7 cellular contexts compared by ENCODE assay signal in the genomic region with DNA sequence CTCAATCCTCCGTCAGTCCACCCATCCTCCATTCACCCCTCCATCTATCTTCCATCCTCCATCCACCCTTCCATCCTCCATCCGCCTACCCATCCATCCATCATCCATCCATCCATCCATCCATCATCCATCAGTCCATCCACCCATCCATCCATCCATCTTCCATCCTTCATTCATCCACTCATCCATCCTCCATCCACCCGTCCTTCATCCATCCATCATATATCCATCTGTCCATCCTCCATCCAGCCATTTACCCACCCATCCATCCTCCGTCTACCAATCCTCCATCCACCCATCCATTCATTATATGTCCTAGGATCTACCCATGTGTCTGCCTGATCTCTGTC.
DNase-seq lines count a peak whose midpoint lies in the region; ATAC-seq, FAIRE-seq and TF ChIP-seq lines count a peak whose summit lies in the region.
"Not testable (repeated sequence)": the region's sequence is repeated elsewhere in the genome, so short reads cannot be mapped to it uniquely, and the experiment has no call there.

No MANE protein-coding gene starts in this region.

- H3F3A ChIP-seq in DOHH2 (ENCODE audit: control insufficient read depth, insufficient read depth): not testable (repeated sequence)
- peaks cover 12% of the 10 kb centered on the region for H3F3A ChIP-seq in SU-DHL-6 (ENCODE audit: insufficient read depth)

- in situ Hi-C loops in GM12878 (cut with MboI): loop anchor here (10.0 kb wide), 2 partner anchors 121 to 569 kb away; no protein-coding TSS in a partner anchor

- CTCF ChIA-PET in GM12878 (lab: Yijun Ruan, JAX): not testable (repeated sequence)

- SMC1A ChIA-PET in GM12878 (lab: Charles Lee; ENCODE audit: uncharacterized antibody, unreplicated experiment): not testable (repeated sequence)

- H2AFZ ChIP-seq in Karpas-422 (ENCODE audit: low read length); SU-DHL-6 (ENCODE audit: low read depth, low read length, severe bottlenecking); GM12878 (ENCODE audit: control insufficient read depth, low read depth, low read length): not testable (repeated sequence)

- not testable (repeated sequence) for FAIRE-seq in GM12878 (lab: Jason Lieb, UNC)

- H3K4me2 ChIP-seq in DOHH2 (ENCODE audit: low read length) (peak overlapping the region; percentile 69), Karpas-422 (ENCODE audit: low read depth, low read length, poor library complexity, severe bottlenecking) (peak overlapping the region; percentile 41), SU-DHL-6 (ENCODE audit: low read depth, low read length, poor library complexity, severe bottlenecking) (peak overlapping the region; percentile 47)
- not testable (repeated sequence) for H3K4me2 ChIP-seq in GM12878 (ENCODE audit: control insufficient read depth, insufficient read depth)

- POLR2A ChIA-PET in GM12878 (lab: Charles Lee): not testable (repeated sequence)

- H3K9me3 ChIP-seq in DOHH2 (ENCODE audit: control insufficient read depth, insufficient read depth, low read length); Karpas-422 (ENCODE audit: low read length); SU-DHL-6 (ENCODE audit: insufficient read depth, low read length); GM12878 (replicated peaks; ENCODE audit: control insufficient read depth, insufficient read depth, low read length); spleen: not testable (repeated sequence)

- RAD21 ChIA-PET in GM12878 (lab: Charles Lee; ENCODE audit: unreplicated experiment): not testable (repeated sequence)

- intact Hi-C loops in GM12878 (cut with micrococcal nuclease; ENCODE audit: unreplicated experiment): loop anchor here (10.0 kb wide), 1 partner anchor 569 kb away; no protein-coding TSS in a partner anchor
- intact Hi-C loops in spleen (cut with DNase I; ENCODE audit: low total_unique reads): not testable (repeated sequence)

- H3K9ac ChIP-seq in Karpas-422 (ENCODE audit: low read length) (peak overlapping the region; percentile 66), SU-DHL-6 (ENCODE audit: low read length) (peak overlapping the region; percentile 76)
- not testable (repeated sequence) for H3K9ac ChIP-seq in GM12878 (ENCODE audit: control insufficient read depth, insufficient read depth, low read length)

- H3K4me1 Mint-ChIP-seq in glutamatergic neuron (ENCODE audit: low read depth, unreplicated experiment): not testable (repeated sequence)
- H3K4me1 Mint-ChIP-seq in stimulated activated naive CD8-positive, alpha-beta T cell treated with anti-CD3 and anti-CD28 coated beads, Interleukin-15, Interleukin-2, amounts not matched to agents 100 ng/mL and 50 ng/mL, for 24 hours (ENCODE audit: low read depth): peaks cover 22% of the 10 kb centered on the region

- not testable (repeated sequence) for DNase-seq in Karpas-422; GM12878 (ENCODE audit: low read depth, low spot score); glutamatergic neuron; spleen

- H3K27ac Mint-ChIP-seq in glutamatergic neuron (ENCODE audit: unreplicated experiment): peak overlapping the region; percentile 46
- H3K27ac Mint-ChIP-seq in stimulated activated naive CD8-positive, alpha-beta T cell treated with anti-CD3 and anti-CD28 coated beads, Interleukin-15, Interleukin-2, amounts not matched to agents 100 ng/mL and 50 ng/mL, for 24 hours: peak overlapping the region; percentile 4

- BruUV-seq in GM12878 (replicated peaks; lab: Mats Ljungman, UMichigan): not testable (repeated sequence)

- peaks cover 15% of the 10 kb centered on the region for H3K36me3 Mint-ChIP-seq in glutamatergic neuron (ENCODE audit: unreplicated experiment)
- H3K36me3 Mint-ChIP-seq in stimulated activated naive CD8-positive, alpha-beta T cell treated with anti-CD3 and anti-CD28 coated beads, Interleukin-15, Interleukin-2, amounts not matched to agents 100 ng/mL and 50 ng/mL, for 24 hours (ENCODE audit: low read depth): not testable (repeated sequence)

- peaks cover 25% of the 10 kb centered on the region for H3K9me3 Mint-ChIP-seq in glutamatergic neuron (ENCODE audit: unreplicated experiment)
- H3K9me3 Mint-ChIP-seq in stimulated activated naive CD8-positive, alpha-beta T cell treated with anti-CD3 and anti-CD28 coated beads, Interleukin-15, Interleukin-2, amounts not matched to agents 100 ng/mL and 50 ng/mL, for 24 hours: not testable (repeated sequence)

- not testable (repeated sequence) for H4K20me1 ChIP-seq in DOHH2 (ENCODE audit: control insufficient read depth, insufficient read depth, low read depth, low read length); Karpas-422 (ENCODE audit: insufficient read depth, low read depth, low read length); SU-DHL-6 (ENCODE audit: low read depth, low read length); GM12878 (ENCODE audit: control insufficient read depth, insufficient read depth)

- not testable (repeated sequence) for TF ChIP-seq EP300 in GM12878 (IDR thresholded peaks at IDR 0.05; ENCODE audit: borderline replicate concordance in 1 of 2, control insufficient read depth in 1 of 2, low read depth in 2 of 2, low read length in 2 of 2)

- ATAC-seq in GM12878: not testable (repeated sequence)

- H3K4me1 ChIP-seq in DOHH2 (ENCODE audit: control insufficient read depth, low read length) (peaks cover 63% of the 10 kb centered on the region), Karpas-422 (ENCODE audit: low read length) (peaks cover 43% of the 10 kb centered on the region), GM12878 (ENCODE audit: control insufficient read depth, insufficient read depth, low read length) (peaks cover 36% of the 10 kb centered on the region), spleen (peaks cover 0 to 11% (median 0%) of the 10 kb centered on the region in 6 donors)

- WGBS in GM12878 (ENCODE audit: insufficient coverage, insufficient replicate concordance, low lambda C conversion rate, missing lambda C conversion rate): 74% methylated on average over 4 of the region's 4 CpGs
- 89 to 93% (median 90%) methylated on average over 4 of the region's 4 CpGs for WGBS in spleen, 5 donors

- H3K27me3 Mint-ChIP-seq in glutamatergic neuron (ENCODE audit: unreplicated experiment): peaks cover 12% of the 10 kb centered on the region
- not testable (repeated sequence) for H3K27me3 Mint-ChIP-seq in stimulated activated naive CD8-positive, alpha-beta T cell treated with anti-CD3 and anti-CD28 coated beads, Interleukin-15, Interleukin-2, amounts not matched to agents 100 ng/mL and 50 ng/mL, for 24 hours

- H3K79me2 ChIP-seq in DOHH2 (ENCODE audit: control insufficient read depth, low read length); Karpas-422 (ENCODE audit: low read length); SU-DHL-6 (ENCODE audit: insufficient read depth, low read length): not testable (repeated sequence)
- peaks cover 36% of the 10 kb centered on the region for H3K79me2 ChIP-seq in GM12878 (ENCODE audit: control insufficient read depth, insufficient read depth, low read length)

- not testable (repeated sequence) for TF ChIP-seq CTCF in DOHH2 (IDR thresholded peaks at IDR 0.05; ENCODE audit: low read depth, low read length, poor library complexity, severe bottlenecking); SU-DHL-6 (IDR thresholded peaks at IDR 0.05; ENCODE audit: insufficient read depth, low read length, poor library complexity, severe bottlenecking); GM12878 (IDR thresholded peaks at IDR 0.05 in 2 of 3, conservative IDR thresholded peaks at IDR 0.05 in 1 of 3; ENCODE audit: control insufficient read depth in 2 of 3, extremely low read depth in 1 of 3, insufficient read depth in 1 of 3, low read depth in 3 of 3, low read length in 3 of 3); glutamatergic neuron (IDR thresholded peaks at IDR 0.05; ENCODE audit: partially characterized antibody, unreplicated experiment); spleen (IDR thresholded peaks at IDR 0.05 in 8 of 11, conservative IDR thresholded peaks at IDR 0.05 in 3 of 11)

- 0 out of 2 replicates have a peak, but pooled peaks have one; percentile 79 for TF ChIP-seq POLR2A in GM12878 (IDR thresholded peaks at IDR 0.05; ENCODE audit: low read depth, low read length)
- not testable (repeated sequence) for TF ChIP-seq POLR2A in spleen (IDR thresholded peaks at IDR 0.05)

- H3K9me2 ChIP-seq in DOHH2 (replicated peaks; ENCODE audit: control insufficient read depth, low read length); Karpas-422 (replicated peaks; ENCODE audit: insufficient read depth, low read length); SU-DHL-6 (replicated peaks; ENCODE audit: insufficient read depth, low read length): not testable (repeated sequence)

- TF ChIP-seq RAD21 in GM12878 (IDR thresholded peaks at IDR 0.05; ENCODE audit: insufficient read depth, low read depth, low read length): not testable (repeated sequence)

- H3K36me3 ChIP-seq in DOHH2 (ENCODE audit: control insufficient read depth, low read length); Karpas-422 (ENCODE audit: insufficient read depth, low read length); SU-DHL-6 (ENCODE audit: low read length); GM12878 (ENCODE audit: control insufficient read depth in 2 of 2, insufficient read depth in 2 of 2, low read length in 1 of 2); spleen: not testable (repeated sequence)

- H3K27me3 ChIP-seq in DOHH2 (ENCODE audit: control insufficient read depth, low read length); Karpas-422 (ENCODE audit: low read length); SU-DHL-6 (ENCODE audit: low read length); GM12878 (replicated peaks in 1 of 2; ENCODE audit: control insufficient read depth in 2 of 2, insufficient read depth in 2 of 2, low read length in 1 of 2); spleen (replicated peaks in 1 of 7): not testable (repeated sequence)

- H3K4me3 Mint-ChIP-seq in glutamatergic neuron (ENCODE audit: unreplicated experiment); stimulated activated naive CD8-positive, alpha-beta T cell treated with anti-CD3 and anti-CD28 coated beads, Interleukin-15, Interleukin-2, amounts not matched to agents 100 ng/mL and 50 ng/mL, for 24 hours: not testable (repeated sequence)

- H3K4me3 ChIP-seq in DOHH2 (ENCODE audit: low read length); Karpas-422 (ENCODE audit: low read length); SU-DHL-6 (ENCODE audit: insufficient read depth, low read length, poor library complexity, severe bottlenecking); GM12878; spleen: not testable (repeated sequence)

- H3K27ac ChIP-seq in DOHH2 (ENCODE audit: low read depth, low read length): peak overlapping the region; percentile 83
- peak overlapping the region; percentile 79 for H3K27ac ChIP-seq in Karpas-422 (ENCODE audit: low read length)
- H3K27ac ChIP-seq in SU-DHL-6 (ENCODE audit: low read depth, low read length): peak overlapping the region; percentile 96
- not testable (repeated sequence) for H3K27ac ChIP-seq in GM12878 (ENCODE audit: control insufficient read depth, insufficient read depth)
- peak overlapping the region in 7 of 8 donors; percentile 13 to 90 (median 74) for H3K27ac ChIP-seq in spleen
